10 cellular contexts compared by ENCODE assay signal in the genomic region with DNA sequence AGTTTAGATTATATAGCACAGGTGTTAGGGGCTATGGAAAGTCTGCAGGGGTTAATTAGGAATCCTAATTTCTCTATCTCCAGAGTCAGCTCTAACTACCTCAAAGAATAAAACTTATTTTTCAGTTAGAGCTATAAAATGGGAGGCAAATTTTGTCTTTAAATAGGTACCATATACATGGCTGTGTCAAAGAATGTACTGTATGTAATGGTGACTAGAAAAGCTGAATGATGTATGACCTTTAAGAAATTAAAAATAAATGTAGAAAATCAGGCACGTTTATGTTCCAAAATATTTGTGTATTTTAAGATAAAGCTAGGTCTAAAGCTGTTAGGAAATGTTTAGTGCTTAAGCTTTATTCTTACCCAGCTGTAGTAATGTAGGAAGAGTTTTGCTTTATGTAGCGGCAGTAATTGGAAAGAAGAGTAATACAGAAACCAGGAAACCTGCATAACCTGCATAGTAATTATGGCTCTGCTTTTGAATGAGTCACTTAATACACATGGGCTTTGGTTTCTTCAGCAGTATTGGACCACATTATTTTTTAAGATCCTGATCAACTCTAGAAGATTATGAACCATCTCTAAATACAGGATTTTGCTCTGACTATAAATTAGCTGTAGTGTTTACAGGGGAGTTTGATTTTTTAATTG.
DNase-seq lines count a peak whose midpoint lies in the region; ATAC-seq, FAIRE-seq and TF ChIP-seq lines count a peak whose summit lies in the region.
"Had no signal": no experiment of that assay in that cellular context is flagged by ENCODE, and none has a peak within 500 bp of the region (broad histone marks: within the 10 kb centered on the region; RNA-seq: fewer than 3 reads in every experiment).

No MANE protein-coding gene starts in this region.

- ATAC-seq in GM18858 (IDR thresholded peaks at IDR 0.05; ENCODE audit: unreplicated experiment) (peak; percentile 75), GM21737 (IDR thresholded peaks at IDR 0.05; ENCODE audit: unreplicated experiment) (peak; percentile 78)

- no peaks in the 10 kb centered on the region for H4K20me1 ChIP-seq in OCI-LY7 (ENCODE audit: insufficient read depth, low read length)

- peaks cover 1% of the 10 kb centered on the region for H3K36me3 ChIP-seq in colonic mucosa
- H3K36me3 ChIP-seq in OCI-LY7 (ENCODE audit: insufficient read depth, low read length) = peaks cover 82% of the 10 kb centered on the region

- intact Hi-C loops in colonic mucosa (cut with DNase I) (no loop called here), OCI-LY7 (cut with micrococcal nuclease; ENCODE audit: unreplicated experiment) (no loop called here)

- CTCF ChIA-PET in OCI-LY7 (lab: Charles Lee; ENCODE audit: unreplicated experiment) = no interaction called here

- TF ChIP-seq CTCF in colonic mucosa (IDR thresholded peaks at IDR 0.05) = no peak
- TF ChIP-seq CTCF in OCI-LY7 (conservative IDR thresholded peaks at IDR 0.05; ENCODE audit: low read length) = no peak

- no peaks in the 10 kb centered on the region for H3K79me2 ChIP-seq in OCI-LY7 (ENCODE audit: insufficient read depth, low read depth, low read length)

- DNase-seq in LHCN-M2 (ENCODE audit: low read depth) = peak; percentile 26
- no peak for DNase-seq in colonic mucosa
- no peak for DNase-seq in T-helper 9 cell
- no peak for DNase-seq in OCI-LY7 (ENCODE audit: low spot score)
- DNase-seq in KBM-7 = no peak
- DNase-seq: activated CD8-positive, alpha-beta memory T cell treated with anti-CD3 and anti-CD28 coated beads for 24 hours had no signal

- no peaks in the 10 kb centered on the region for H3K27me3 ChIP-seq in colonic mucosa

- peak; percentile 88 for FAIRE-seq in islet of Langerhans (lab: Jason Lieb, UNC)

- H2AFZ ChIP-seq in OCI-LY7 (ENCODE audit: low read length) = no peak overlapping the region

- no TSS peak for BruUV-seq in OCI-LY7 (replicated peaks; lab: Mats Ljungman, UMichigan)

- no peak overlapping the region for H3K4me3 ChIP-seq in colonic mucosa
- H3K4me3 ChIP-seq in OCI-LY7 (ENCODE audit: low read depth, low read length, poor library complexity, severe bottlenecking) = no peak overlapping the region

- no peaks in the 10 kb centered on the region for H3K9me2 ChIP-seq in OCI-LY7 (ENCODE audit: insufficient read depth, low read length)

- H3K9me3 ChIP-seq in colonic mucosa (no peaks in the 10 kb centered on the region), OCI-LY7 (ENCODE audit: low read length) (no peaks in the 10 kb centered on the region)

- H3K27ac ChIP-seq in colonic mucosa (no peak overlapping the region), OCI-LY7 (ENCODE audit: low read depth, low read length, poor library complexity, severe bottlenecking) (no peak overlapping the region)
- H3K27ac ChIP-seq: HL-60 had no signal

- H3K4me1 ChIP-seq in colonic mucosa (no peaks in the 10 kb centered on the region), OCI-LY7 (ENCODE audit: insufficient read depth, low read length, poor library complexity, severe bottlenecking) (no peaks in the 10 kb centered on the region)

- no peak overlapping the region for H3K4me2 ChIP-seq in OCI-LY7 (ENCODE audit: low read length)

- no peak overlapping the region for H3K9ac ChIP-seq in colonic mucosa (ENCODE audit: low read depth in 2 of 2, low read length in 2 of 2)

- POLR2A ChIA-PET in OCI-LY7 (lab: Charles Lee) = interaction anchor here (0.7 to 1.2 kb wide), 3 partner anchors 109 to 433 kb away, joined by 3 to 5 read pairs (median 4); no protein-coding TSS in a partner anchor

- in situ Hi-C loops in KBM-7 (cut with MboI; ENCODE audit: low pct_unique_long_range_greater_than_20kb, low sequenced_read_pairs) = no loop called here
